In the genomic region with DNA sequence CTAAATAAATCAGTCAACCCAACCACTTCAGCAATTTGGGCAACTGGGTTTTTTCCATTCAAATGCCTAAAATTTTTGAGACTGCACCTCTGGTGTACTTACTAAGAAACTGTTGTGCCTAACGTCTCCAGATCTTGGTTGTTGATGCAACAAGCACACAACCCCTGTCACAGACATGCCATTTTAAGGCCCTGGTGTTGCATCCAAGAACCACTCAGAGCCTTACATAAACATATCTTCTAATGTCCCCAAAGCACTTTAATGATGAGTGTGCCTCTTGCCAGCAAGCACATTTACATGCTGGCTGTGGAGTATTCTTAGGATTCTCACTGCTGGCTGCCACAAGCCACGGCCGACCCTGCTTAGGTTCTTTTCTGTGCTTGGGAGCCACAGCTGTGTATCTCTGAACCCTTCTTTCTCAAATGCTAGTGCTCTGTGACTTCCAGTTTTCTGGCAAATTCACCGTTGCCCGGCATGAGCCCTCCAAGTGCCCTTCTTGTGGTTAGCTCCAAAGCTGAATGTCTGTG, we compare ENCODE assay signal across 26 cellular contexts.
DNase-seq lines count a peak whose midpoint lies in the region; ATAC-seq and TF ChIP-seq lines count a peak whose summit lies in the region.
"Had no signal": no experiment of that assay in that cellular context is flagged by ENCODE, and none has a peak within 500 bp of the region (broad histone marks: within the 10 kb centered on the region; RNA-seq: fewer than 3 reads in every experiment).

No MANE protein-coding gene starts in this region.

- no peaks in the 10 kb centered on the region for H3K36me3 Mint-ChIP-seq in Caco-2 (ENCODE audit: insufficient read depth, unreplicated experiment)
- H3K36me3 Mint-ChIP-seq: mesothelial cell of epicardium; naive thymus-derived CD8-positive, alpha-beta T cell had no signal

- H3K4me3 ChIP-seq in Panc1 (ENCODE audit: low read depth in 2 of 2, low read length in 2 of 2) (no peak overlapping the region), lung (no peak overlapping the region), thyroid gland (replicated peaks in 1 of 3) (no peak overlapping the region), Caco-2 (ENCODE audit: low read depth, low read length) (no peak overlapping the region)
- H3K4me3 ChIP-seq: GM23338, spleen had no signal

- WGBS in lung, 2 donors = 64 to 78% methylated on average over 5 of the region's 5 CpGs
- WGBS in thyroid gland, 2 donors = 36 to 38% methylated on average over 5 of the region's 5 CpGs

- H3K9me3 Mint-ChIP-seq in Caco-2 (ENCODE audit: unreplicated experiment) = no peaks in the 10 kb centered on the region
- H3K9me3 Mint-ChIP-seq: GM23338; mesothelial cell of epicardium; naive thymus-derived CD8-positive, alpha-beta T cell had no signal

- H3K9me3 ChIP-seq in Panc1 (ENCODE audit: control insufficient read depth, insufficient read depth, low read depth, low read length) = no peaks in the 10 kb centered on the region
- H3K9me3 ChIP-seq in lung (ENCODE audit: control insufficient read depth in 2 of 2, insufficient read depth in 1 of 2, low read length in 1 of 2) = no peaks in the 10 kb centered on the region
- H3K9me3 ChIP-seq in thyroid gland = no peaks in the 10 kb centered on the region
- no peaks in the 10 kb centered on the region for H3K9me3 ChIP-seq in Caco-2
- H3K9me3 ChIP-seq: BE2C, spleen had no signal

- intact Hi-C loops in Panc1 (cut with micrococcal nuclease; ENCODE audit: unreplicated experiment) (no loop called here), thyroid gland (cut with DNase I) (loop anchor here (10.0 kb wide), 1 partner anchor 125 kb away; no protein-coding TSS in a partner anchor), Caco-2 (cut with micrococcal nuclease; ENCODE audit: unreplicated experiment) (no loop called here)

- H3K27ac ChIP-seq in Panc1 (ENCODE audit: low read length) (peak overlapping the region; percentile 68; the same call in 1 of the 2 replicates), lung (ENCODE audit: low read depth in 1 of 2, low read length in 1 of 2) (peak overlapping the region; percentile 51 to 70), thyroid gland (peak overlapping the region; percentile 41 to 60 (median 46)), substantia nigra (ENCODE audit: low read depth, low read length, poor library complexity, severe bottlenecking) (no peak overlapping the region)

- no peak overlapping the region for H3K4me3 Mint-ChIP-seq in Caco-2 (ENCODE audit: unreplicated experiment)
- H3K4me3 Mint-ChIP-seq: GM23338; mesothelial cell of epicardium; naive thymus-derived CD8-positive, alpha-beta T cell had no signal

- in situ Hi-C loops in Panc1 (cut with HindIII; ENCODE audit: low pct_unique_long_range_greater_than_20kb, low sequenced_read_pairs) = no loop called here

- DNase-seq in Panc1 (ENCODE audit: low read depth, low spot score) (no peak), fibroblast of gingiva (ENCODE audit: low read depth) (peak; percentile 40), lung (ENCODE audit: low spot score) (no peak), thyroid gland (peak; percentile 32 to 33), substantia nigra (lab: John Stamatoyannopoulos, UW) (no peak), NCI-H2171 treated with DMSO at 0.1 percent for 48 hours (lab: John Stamatoyannopoulos, UW) (no peak), Caco-2 (no peak), OCI-M2 (lab: John Stamatoyannopoulos, UW; ENCODE audit: unreplicated experiment) (no peak)
- DNase-seq: ACHN; activated CD4-positive, alpha-beta T cell treated with anti-CD3 and anti-CD28 coated beads for 48 hours; activated gamma-delta T cell; activated T-cell treated with anti-CD3 and anti-CD28 coated beads, Interleukin-2, amount 50 U/mL, for 1 hour; BE2C; cerebellar nuclear complex; DMS153; Karpas-422; naive thymus-derived CD8-positive, alpha-beta T cell; NCI-H1436; NCI-H446 treated with DMSO at 0.1 percent for 48 hours; NCI-H82; nucleus accumbens; OCI-M1; SHP77; spleen had no signal

- no peaks in the 10 kb centered on the region for H3K27me3 ChIP-seq in Panc1 (ENCODE audit: control insufficient read depth, insufficient read depth, low read length)
- H3K27me3 ChIP-seq in lung (ENCODE audit: control insufficient read depth, insufficient read depth) = no peaks in the 10 kb centered on the region
- H3K27me3 ChIP-seq in thyroid gland = no peaks in the 10 kb centered on the region
- no peaks in the 10 kb centered on the region for H3K27me3 ChIP-seq in Caco-2 (replicated peaks; ENCODE audit: control insufficient read depth, insufficient read depth, low read length)
- H3K27me3 ChIP-seq: BE2C had no signal

- H3K27ac Mint-ChIP-seq in Caco-2 (ENCODE audit: unreplicated experiment) = no peak overlapping the region
- H3K27ac Mint-ChIP-seq: GM23338; mesothelial cell of epicardium; naive thymus-derived CD8-positive, alpha-beta T cell had no signal

- no peak for TF ChIP-seq POLR2A in thyroid gland (IDR thresholded peaks at IDR 0.05)

- H3K27me3 Mint-ChIP-seq in Caco-2 (ENCODE audit: insufficient read depth, unreplicated experiment) = peaks cover 4% of the 10 kb centered on the region

- H3K36me3 ChIP-seq in Panc1 (ENCODE audit: control insufficient read depth, insufficient read depth, low read length) (no peaks in the 10 kb centered on the region), lung (ENCODE audit: control insufficient read depth in 2 of 2, insufficient read depth in 2 of 2, low read length in 2 of 2) (no peaks in the 10 kb centered on the region), thyroid gland (no peaks in the 10 kb centered on the region), Caco-2 (ENCODE audit: control insufficient read depth, insufficient read depth, low read length) (no peaks in the 10 kb centered on the region)
- H3K36me3 ChIP-seq: BE2C, spleen had no signal

- POLR2A ChIA-PET in Panc1 (lab: Charles Lee) = interaction anchor here (0.6 kb wide), 1 partner anchor 9 kb away, joined by 8 read pairs; no protein-coding TSS in a partner anchor
- POLR2A ChIA-PET in Caco-2 (lab: Charles Lee) = no interaction called here

- TF ChIP-seq CTCF in Panc1 (IDR thresholded peaks at IDR 0.05) (no peak), lung (IDR thresholded peaks at IDR 0.05; ENCODE audit: control extremely low read depth, extremely low read depth) (no peak), thyroid gland (IDR thresholded peaks at IDR 0.05) (no peak), Caco-2 (IDR thresholded peaks at IDR 0.05; ENCODE audit: insufficient read depth in 1 of 2, low read depth in 1 of 2, low read length in 1 of 2, severe bottlenecking in 1 of 2, unreplicated experiment in 1 of 2) (no peak)

- BruUV-seq in Panc1 (replicated peaks; lab: Mats Ljungman, UMichigan) = no TSS peak
- BruUV-seq in Caco-2 (replicated peaks; lab: Mats Ljungman, UMichigan) = no TSS peak

- ATAC-seq in Panc1 = no peak
- no peak for ATAC-seq in lung (ENCODE audit: insufficient read depth, low FRiP score)
- ATAC-seq: GM23338; naive thymus-derived CD8-positive, alpha-beta T cell had no signal

- H3K4me1 Mint-ChIP-seq in Caco-2 (ENCODE audit: low read depth, unreplicated experiment) = no peaks in the 10 kb centered on the region

- H3K4me1 ChIP-seq in Panc1 (ENCODE audit: control insufficient read depth, insufficient read depth, low read length) = peaks cover 34% of the 10 kb centered on the region
- peaks cover 12 to 15% of the 10 kb centered on the region in 2 donors for H3K4me1 ChIP-seq in lung (ENCODE audit: control insufficient read depth in 2 of 2, insufficient read depth in 2 of 2, low read length in 2 of 2)
- peaks cover 47 to 51% of the 10 kb centered on the region in 2 donors for H3K4me1 ChIP-seq in thyroid gland
- no peaks in the 10 kb centered on the region for H3K4me1 ChIP-seq in Caco-2

- CTCF ChIA-PET in Panc1 (lab: Charles Lee) = no interaction called here
- CTCF ChIA-PET in Caco-2 (lab: Charles Lee) = no interaction called here

Comparison
In these comparisons a context has a peak if more than half of its experiments do, and no peak if none do; other contexts are left out.
1. DNase-seq: peak in fibroblast of gingiva (single experiment) and thyroid gland (2 of 2); none in Panc1 (single experiment), lung (single experiment), substantia nigra (0 of 49), NCI-H2171 treated with DMSO at 0.1 percent for 48 hours (single experiment), Caco-2 (0 of 2) and OCI-M2 (single experiment).